Comparison of ENCODE assay signal across 9 cellular contexts in the genomic region with DNA sequence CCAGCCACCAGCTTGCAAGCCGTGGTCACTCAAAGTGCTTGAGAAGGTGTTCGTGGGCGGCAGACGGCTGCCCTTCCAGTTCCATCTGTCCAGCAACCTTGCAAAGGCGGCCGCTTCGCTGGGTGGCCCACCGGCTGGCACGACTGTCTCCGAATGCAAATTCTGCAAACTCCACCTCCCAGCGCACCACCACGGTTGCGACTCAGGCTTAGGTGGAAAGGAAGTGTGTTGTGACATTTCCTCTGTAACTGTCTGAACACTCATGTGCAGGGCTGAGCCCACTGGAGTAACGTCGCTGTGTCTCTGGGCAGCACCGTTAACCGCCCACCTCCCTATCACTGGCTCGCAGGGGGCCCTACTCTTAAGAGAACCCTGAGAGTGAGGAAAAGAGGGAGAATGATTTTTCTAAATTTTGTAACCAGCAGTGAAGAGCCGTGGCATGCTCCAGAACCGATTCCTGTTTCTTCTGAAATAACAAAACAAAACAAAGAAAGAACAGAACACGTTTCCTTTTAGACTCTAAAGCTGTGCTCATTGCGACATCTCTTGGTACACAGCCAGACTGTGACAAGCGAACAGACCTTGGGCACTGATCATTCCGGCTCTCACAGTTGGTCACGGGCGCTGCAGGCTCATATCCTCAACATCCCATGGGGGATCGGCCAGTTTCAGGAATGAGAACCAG. TPM values are rescaled to one million over a fixed set of nuclear protein-coding genes. Genes with fewer than 3 reads are reported as not detected.
DNase-seq lines count a peak whose midpoint lies in the region; ATAC-seq and TF ChIP-seq lines count a peak whose summit lies in the region.
"Had no signal": no experiment of that assay in that cellular context is flagged by ENCODE, and none has a peak within 500 bp of the region (broad histone marks: within the 10 kb centered on the region; RNA-seq: fewer than 3 reads in every experiment).

A gene with protein sequence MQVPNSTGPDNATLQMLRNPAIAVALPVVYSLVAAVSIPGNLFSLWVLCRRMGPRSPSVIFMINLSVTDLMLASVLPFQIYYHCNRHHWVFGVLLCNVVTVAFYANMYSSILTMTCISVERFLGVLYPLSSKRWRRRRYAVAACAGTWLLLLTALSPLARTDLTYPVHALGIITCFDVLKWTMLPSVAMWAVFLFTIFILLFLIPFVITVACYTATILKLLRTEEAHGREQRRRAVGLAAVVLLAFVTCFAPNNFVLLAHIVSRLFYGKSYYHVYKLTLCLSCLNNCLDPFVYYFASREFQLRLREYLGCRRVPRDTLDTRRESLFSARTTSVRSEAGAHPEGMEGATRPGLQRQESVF (minus strand): TSS at position 155 of the 685 bp plus-strand sequence. CDS start 70,627 bp downstream, outside the sequence.

- H3K4me3 ChIP-seq in GM23248 = no peak within 1 kb of the TSS
- H3K4me3 ChIP-seq in MG63 = no peak within 1 kb of the TSS
- no peak within 1 kb of the TSS for H3K4me3 ChIP-seq in aorta (ENCODE audit: low read length in 2 of 2)
- no peak within 1 kb of the TSS for H3K4me3 ChIP-seq in mesendoderm (ENCODE audit: low read length)

- H3K18ac ChIP-seq in mesendoderm (ENCODE audit: low read length) = no peak within 1 kb of the TSS

- H3K4ac ChIP-seq in mesendoderm (ENCODE audit: low read depth, low read length) = no peak within 1 kb of the TSS

- H3K9me3 ChIP-seq in GM23248 (ENCODE audit: low read depth) (no peaks in the 10 kb centered on the region), MG63 (no peaks in the 10 kb centered on the region), aorta (ENCODE audit: control insufficient read depth, low read length) (peaks cover under 1% of the 10 kb centered on the region)

- H3K27me3 ChIP-seq in GM23248 (replicated peaks; ENCODE audit: insufficient read depth) (no peaks in the 10 kb centered on the region), MG63 (0 out of 2 replicates have a peak, but pooled peaks cover 2% of the 10 kb centered on the region), aorta (ENCODE audit: control insufficient read depth in 1 of 2, insufficient read depth in 2 of 2, low read length in 1 of 2) (no peaks in the 10 kb centered on the region), mesendoderm (ENCODE audit: insufficient read depth, low read length, poor library complexity) (no peaks in the 10 kb centered on the region)

- 45 to 50% methylated on average over 27 of the region's 27 CpGs for WGBS in GM23248 (ENCODE audit: low coverage in 1 of 2, low lambda C conversion rate in 2 of 2, missing lambda C conversion rate in 2 of 2), 2 experiments
- WGBS in aorta, 2 donors = 69 to 71% methylated on average over 27 of the region's 27 CpGs
- WGBS in mesendoderm (ENCODE audit: extremely low coverage, insufficient coverage, low lambda C conversion rate) = no CpG with 5 or more reads among the region's 27 CpGs

- H3K9ac ChIP-seq in GM23248 (no peak within 1 kb of the TSS), mesendoderm (ENCODE audit: low read length) (no peak within 1 kb of the TSS)

- H2BK5ac ChIP-seq in mesendoderm (ENCODE audit: low read length) = no peak within 1 kb of the TSS

- in situ Hi-C loops in GM23248 (cut with MboI) = no loop called here

- no peak within 1 kb of the TSS for H3K27ac ChIP-seq in GM23248
- H3K27ac ChIP-seq in aorta (ENCODE audit: low read depth in 1 of 2, low read length in 2 of 2) = no peak within 1 kb of the TSS
- H3K27ac ChIP-seq in mesendoderm (ENCODE audit: low read depth, low read length) = no peak within 1 kb of the TSS
- H3K27ac ChIP-seq: epithelial cell of prostate had no signal

- H3K4me3 Mint-ChIP-seq in dendritic cell treated with granulocyte-macrophage colony-stimulating factor and Interleukin-4, amounts not matched to agents 40 ng/mL and 50 ng/mL, for 4 days = peak within 1 kb of the TSS; percentile 76

- TF ChIP-seq CTCF in GM12874 (IDR thresholded peaks at IDR 0.05; ENCODE audit: insufficient read depth, low read depth, low read length) = peak; percentile 34

- no peak within 1 kb of the TSS for H2AK5ac ChIP-seq in mesendoderm (ENCODE audit: low read length)

- H3K9me3 Mint-ChIP-seq in dendritic cell treated with granulocyte-macrophage colony-stimulating factor and Interleukin-4, amounts not matched to agents 40 ng/mL and 50 ng/mL, for 4 days = no peaks in the 10 kb centered on the region

- intact Hi-C loops in dendritic cell treated with granulocyte-macrophage colony-stimulating factor and Interleukin-4, amounts not matched to agents 40 ng/mL and 50 ng/mL, for 4 days (cut with micrococcal nuclease) = loop anchor here (1.0 to 5.0 kb wide), 3 partner anchors 35 to 83 kb away; no protein-coding TSS in a partner anchor
- intact Hi-C loops in posterior vena cava (cut with DNase I) = no loop called here
- intact Hi-C loops in aorta (cut with DNase I) = no loop called here

- H3K36me3 ChIP-seq in GM23248 (ENCODE audit: low read depth) (no peaks in the 10 kb centered on the region), MG63 (no peaks in the 10 kb centered on the region), aorta (ENCODE audit: control insufficient read depth in 1 of 2, insufficient read depth in 2 of 2, low read length in 1 of 2) (no peaks in the 10 kb centered on the region), mesendoderm (ENCODE audit: control insufficient read depth, insufficient read depth, low read length) (no peaks in the 10 kb centered on the region)

- H2BK120ac ChIP-seq in mesendoderm (ENCODE audit: low read depth, low read length) = no peak within 1 kb of the TSS

- H3F3A ChIP-seq in GM23248 (ENCODE audit: insufficient read depth) = no peaks in the 10 kb centered on the region

- no peak within 1 kb of the TSS for H2BK15ac ChIP-seq in mesendoderm (replicated peaks; ENCODE audit: low read depth)

- peak within 1 kb of the TSS; percentile 88 for H3K27ac Mint-ChIP-seq in dendritic cell treated with granulocyte-macrophage colony-stimulating factor and Interleukin-4, amounts not matched to agents 40 ng/mL and 50 ng/mL, for 4 days

- peaks cover 37% of the 10 kb centered on the region for H3K4me1 Mint-ChIP-seq in dendritic cell treated with granulocyte-macrophage colony-stimulating factor and Interleukin-4, amounts not matched to agents 40 ng/mL and 50 ng/mL, for 4 days (ENCODE audit: low read depth)

- H3K4me2 ChIP-seq in GM23248 (ENCODE audit: unreplicated experiment) (no peak within 1 kb of the TSS), mesendoderm (ENCODE audit: low read length) (no peak within 1 kb of the TSS)

- H2AFZ ChIP-seq in GM23248 = no peak within 1 kb of the TSS

- no peaks in the 10 kb centered on the region for H3K79me1 ChIP-seq in mesendoderm (ENCODE audit: low read length)

- no peaks in the 10 kb centered on the region for H3K27me3 Mint-ChIP-seq in dendritic cell treated with granulocyte-macrophage colony-stimulating factor and Interleukin-4, amounts not matched to agents 40 ng/mL and 50 ng/mL, for 4 days

- H3K23ac ChIP-seq in mesendoderm (ENCODE audit: low read length) = no peak within 1 kb of the TSS

- H3K9me2 ChIP-seq in GM23248 (ENCODE audit: insufficient read depth) = no peaks in the 10 kb centered on the region

- H3K36me3 Mint-ChIP-seq in dendritic cell treated with granulocyte-macrophage colony-stimulating factor and Interleukin-4, amounts not matched to agents 40 ng/mL and 50 ng/mL, for 4 days (ENCODE audit: low read depth) = no peaks in the 10 kb centered on the region

- H3K4me1 ChIP-seq in GM23248 (ENCODE audit: insufficient read depth) (no peaks in the 10 kb centered on the region), aorta (ENCODE audit: control insufficient read depth in 1 of 2, insufficient read depth in 2 of 2, low read length in 2 of 2) (no peaks in the 10 kb centered on the region), mesendoderm (ENCODE audit: control insufficient read depth, low read depth, low read length) (no peaks in the 10 kb centered on the region)

- peak; percentile 40 for DNase-seq in GM23248
- peak; percentile 31 for DNase-seq in MG63
- peak; percentile 70 to 75 for DNase-seq in activated CD4-positive, alpha-beta T cell treated with anti-CD3 and anti-CD28 coated beads for 4 hours
- peak; percentile 87 for DNase-seq in posterior vena cava (ENCODE audit: low spot score)
- DNase-seq in aorta = peak in 1 of 2 donors; percentile 86
- DNase-seq in mesendoderm = no peak

- no peak within 1 kb of the TSS for H3K56ac ChIP-seq in mesendoderm (ENCODE audit: low read length)

- no peak within 1 kb of the TSS for H4K5ac ChIP-seq in mesendoderm (ENCODE audit: low read length)

- no peaks in the 10 kb centered on the region for H4K20me1 ChIP-seq in GM23248 (ENCODE audit: insufficient read depth)

- peak; percentile 61 for ATAC-seq in aorta (ENCODE audit: low FRiP score)

- no peaks in the 10 kb centered on the region for H3K79me2 ChIP-seq in GM23248 (ENCODE audit: insufficient read depth)
- H3K79me2 ChIP-seq in mesendoderm (ENCODE audit: control insufficient read depth, insufficient read depth, low read length) = no peaks in the 10 kb centered on the region

- no peak within 1 kb of the TSS for H4K8ac ChIP-seq in mesendoderm (ENCODE audit: low read depth, low read length)

RNA-seq across cellular contexts. Expression of the gene that starts here (rescaled TPM):
- total RNA-seq in GM23248 (2014; rRNA removed; shearing (Covaris generic)) = not detected in 2 replicates
- 0.04 TPM in 1 of 2 replicates, not detected in the other for polyA plus RNA-seq in GM23248 (2016; fragmentation: Nextera tagmentation; extraction: Ambion mirVana)
- not detected in 2 replicates for total RNA-seq in MG63 (2014; rRNA removed; shearing (Covaris generic); ENCODE audit: low replicate concordance)
- 1 to 10 TPM; 1.4 to 2.8 TPM for total RNA-seq in posterior vena cava
- total RNA-seq in aorta = 1 to 10 TPM; 5.0 to 5.5 TPM
- 1 to 10 TPM in 1 of 2 donors, under 1 TPM in 1; 0.31 to 1.0 TPM for polyA plus RNA-seq in aorta
- polyA plus RNA-seq in mesendoderm (2013, experiment 1 of 2) = not detected
- not detected for polyA plus RNA-seq in mesendoderm (2013, experiment 2 of 2)

Comparison
In these comparisons a context has a peak if more than half of its experiments do, and no peak if none do; other contexts are left out.
1. Peak in DNase-seq in GM23248; RNA of the gene not detected or under 1 TPM.
2. Peak in DNase-seq in MG63; RNA of the gene not detected or under 1 TPM.